Comparison of ENCODE assay signal across 8 cellular contexts in the genomic region with DNA sequence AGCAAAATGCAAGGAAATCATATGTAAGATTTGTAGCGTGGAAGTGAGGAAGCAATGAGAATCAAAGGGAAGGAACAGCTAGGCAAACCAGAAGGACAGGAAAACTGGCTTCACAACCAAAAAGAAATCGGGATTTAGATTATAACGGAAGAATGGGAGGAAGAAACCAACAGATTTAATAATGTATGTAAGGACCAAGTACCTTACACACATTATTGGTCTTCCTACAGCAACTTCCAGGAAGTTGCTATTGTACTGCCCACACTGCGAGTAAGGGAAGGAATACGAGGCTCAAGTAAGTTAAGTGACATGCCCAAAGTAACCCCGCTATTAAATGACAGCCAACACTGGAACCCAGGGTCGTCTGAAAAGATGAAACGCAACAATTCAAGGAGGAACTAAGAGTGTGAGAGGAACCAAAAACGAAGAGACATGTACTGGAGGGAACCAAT. TPM values are rescaled to one million over a fixed set of nuclear protein-coding genes. Genes with fewer than 3 reads are reported as not detected.
A peak's percentile ranks its signal among the peaks of the same experiment; 100 is the strongest.
DNase-seq lines count a peak whose midpoint lies in the region; ATAC-seq and TF ChIP-seq lines count a peak whose summit lies in the region.

No MANE protein-coding gene starts in this region.

- H3K27ac ChIP-seq in ACC112 (ENCODE audit: low read depth, low read length) (peak overlapping the region; percentile 95), HCT116 (ENCODE audit: low read depth, low read length) (peak overlapping the region; percentile 99), mesodermal cell (ENCODE audit: low read depth, low read length, severe bottlenecking) (peak overlapping the region; percentile 97)

- DNase-seq in HCT116 (ENCODE audit: low read depth, low spot score) = no peak
- no peak for DNase-seq in astrocyte of the spinal cord (ENCODE audit: low read depth, low spot score)
- no peak for DNase-seq in NCI-H510A (lab: John Stamatoyannopoulos, UW)
- DNase-seq in globus pallidus (ENCODE audit: low spot score) = no peak
- DNase-seq in activated effector memory CD4-positive, alpha-beta T cell treated with anti-CD3 and anti-CD28 coated beads, Interleukin-2, amount 50 U/mL, for 16 hours = no peak
- DNase-seq in stimulated activated naive CD4-positive, alpha-beta T cell treated with Interleukin-2 at 50 U/mL for 16 hours (lab: John Stamatoyannopoulos, UW) = no peak

- H2AFZ ChIP-seq in ACC112 (ENCODE audit: low read length, unreplicated experiment) (peak overlapping the region; percentile 38), HCT116 (ENCODE audit: low read depth, low read length, poor library complexity, severe bottlenecking) (no peak overlapping the region)

- peak overlapping the region; percentile 96 for H3K4me2 ChIP-seq in HCT116 (ENCODE audit: low read length)

- BruUV-seq in HCT116 (replicated peaks; lab: Mats Ljungman, UMichigan) = no TSS peak

- H3K79me2 ChIP-seq in ACC112 (ENCODE audit: control insufficient read depth, insufficient read depth, low read length, unreplicated experiment) (peaks cover 10% of the 10 kb centered on the region), HCT116 (ENCODE audit: insufficient read depth, low read length) (peaks cover 21% of the 10 kb centered on the region)

- TF ChIP-seq POLR2A in HCT116 (IDR thresholded peaks at IDR 0.05; ENCODE audit: borderline replicate concordance, extremely low read depth, insufficient read depth, insufficient read length) = no peak

- TF ChIP-seq RAD21 in HCT116 (IDR thresholded peaks at IDR 0.05; ENCODE audit: low read depth) = no peak

- 23 to 39% methylated on average over 6 to 7 of the region's 9 CpGs for WGBS in mesodermal cell (ENCODE audit: insufficient coverage in 2 of 2), 2 experiments

- H3K27me3 ChIP-seq in ACC112 (ENCODE audit: insufficient read depth, low read length) = no peaks in the 10 kb centered on the region
- H3K27me3 ChIP-seq in HCT116 (ENCODE audit: insufficient read depth, low read length) = no peaks in the 10 kb centered on the region

- no peak for ATAC-seq in HCT116

- H3K4me3 ChIP-seq in ACC112 (ENCODE audit: low read depth, low read length) (peak overlapping the region; percentile 98), HCT116 (replicated peaks in 1 of 2; ENCODE audit: low read depth in 1 of 2, low read length in 2 of 2) (peak overlapping the region; percentile 84 to 99), astrocyte of the spinal cord (ENCODE audit: low read depth, low read length) (peak overlapping the region; percentile 79), mesodermal cell (ENCODE audit: extremely low read depth, insufficient read depth, low read length, poor library complexity, severe bottlenecking) (peak overlapping the region; percentile 62)

- RAD21 ChIA-PET in HCT116 (lab: Charles Lee; ENCODE audit: low non-redundant PET in 1 of 2, low total read pairs in 2 of 2, uncharacterized antibody in 2 of 2, unreplicated experiment in 2 of 2) = no interaction called here

- POLR2A ChIA-PET in HCT116 (lab: Charles Lee) = interaction anchor here (1.0 to 1.6 kb wide), 4 partner anchors 29 to 125 kb away, joined by 3 to 4 read pairs (median 3); a partner anchor contains a TSS

- H3K9ac ChIP-seq in HCT116 (ENCODE audit: low read length) = peak overlapping the region; percentile 93

- intact Hi-C loops in HCT116 (cut with micrococcal nuclease) = loop anchor here (1.0 kb wide), 1 partner anchor 242 kb away; a partner anchor contains a TSS

- in situ Hi-C loops in astrocyte of the spinal cord (cut with HindIII; ENCODE audit: low sequenced_read_pairs) = no loop called here

- H3K36me3 ChIP-seq in ACC112 (ENCODE audit: insufficient read depth, low read length) (no peaks in the 10 kb centered on the region), HCT116 (ENCODE audit: control insufficient read depth in 1 of 2, insufficient read depth in 2 of 2, low read length in 2 of 2) (peaks cover 13 to 17% of the 10 kb centered on the region in 2 experiments; a peak in 3 of 4 replicates), mesodermal cell (ENCODE audit: control insufficient read depth, insufficient read depth, low read length) (peaks cover 36% of the 10 kb centered on the region)

- no peaks in the 10 kb centered on the region for H3K9me2 ChIP-seq in HCT116 (ENCODE audit: insufficient read depth)

- H3K9me3 ChIP-seq in HCT116 (ENCODE audit: control insufficient read depth in 1 of 2, insufficient read depth in 1 of 2, low read depth in 1 of 2, low read length in 2 of 2) = no peaks in the 10 kb centered on the region
- no peaks in the 10 kb centered on the region for H3K9me3 ChIP-seq in mesodermal cell (ENCODE audit: control insufficient read depth, low read length)

- H3K4me1 ChIP-seq in ACC112 (ENCODE audit: control insufficient read depth, insufficient read depth, low read length, unreplicated experiment) (peaks cover 6% of the 10 kb centered on the region), HCT116 (ENCODE audit: control insufficient read depth in 1 of 2, insufficient read depth in 2 of 2, low read length in 2 of 2) (peaks cover 6 to 13% of the 10 kb centered on the region in 2 experiments), mesodermal cell (ENCODE audit: control insufficient read depth, insufficient read depth, low read length, poor library complexity, severe bottlenecking) (peaks cover 5% of the 10 kb centered on the region)

- CTCF ChIA-PET in HCT116 (lab: Charles Lee) = interaction anchor here (1.1 kb wide), 1 partner anchor 10 kb away, joined by 6 read pairs; no protein-coding TSS in a partner anchor

- no peaks in the 10 kb centered on the region for H4K20me1 ChIP-seq in HCT116 (ENCODE audit: insufficient read depth)

- TF ChIP-seq CTCF in HCT116 (IDR thresholded peaks at IDR 0.05 in 2 of 3, conservative IDR thresholded peaks at IDR 0.05 in 1 of 3; ENCODE audit: borderline replicate concordance in 1 of 3, insufficient read depth in 1 of 3, low read depth in 2 of 3, low read length in 2 of 3) (no peak), astrocyte of the spinal cord (IDR thresholded peaks at IDR 0.05; ENCODE audit: low read depth, low read length) (no peak)

TF ChIP-seq in HCT116, 20 proteins besides CTCF, POLR2A, EP300 and RAD21 (continues in another document):
- TF ChIP-seq, protein P1, sequence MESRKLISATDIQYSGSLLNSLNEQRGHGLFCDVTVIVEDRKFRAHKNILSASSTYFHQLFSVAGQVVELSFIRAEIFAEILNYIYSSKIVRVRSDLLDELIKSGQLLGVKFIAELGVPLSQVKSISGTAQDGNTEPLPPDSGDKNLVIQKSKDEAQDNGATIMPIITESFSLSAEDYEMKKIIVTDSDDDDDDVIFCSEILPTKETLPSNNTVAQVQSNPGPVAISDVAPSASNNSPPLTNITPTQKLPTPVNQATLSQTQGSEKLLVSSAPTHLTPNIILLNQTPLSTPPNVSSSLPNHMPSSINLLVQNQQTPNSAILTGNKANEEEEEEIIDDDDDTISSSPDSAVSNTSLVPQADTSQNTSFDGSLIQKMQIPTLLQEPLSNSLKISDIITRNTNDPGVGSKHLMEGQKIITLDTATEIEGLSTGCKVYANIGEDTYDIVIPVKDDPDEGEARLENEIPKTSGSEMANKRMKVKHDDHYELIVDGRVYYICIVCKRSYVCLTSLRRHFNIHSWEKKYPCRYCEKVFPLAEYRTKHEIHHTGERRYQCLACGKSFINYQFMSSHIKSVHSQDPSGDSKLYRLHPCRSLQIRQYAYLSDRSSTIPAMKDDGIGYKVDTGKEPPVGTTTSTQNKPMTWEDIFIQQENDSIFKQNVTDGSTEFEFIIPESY (IDR thresholded peaks at IDR 0.05; ENCODE audit: extremely low read depth, insufficient replicate concordance, low read length) = no peak
- TF ChIP-seq, protein P2, sequence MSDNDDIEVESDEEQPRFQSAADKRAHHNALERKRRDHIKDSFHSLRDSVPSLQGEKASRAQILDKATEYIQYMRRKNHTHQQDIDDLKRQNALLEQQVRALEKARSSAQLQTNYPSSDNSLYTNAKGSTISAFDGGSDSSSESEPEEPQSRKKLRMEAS (IDR thresholded peaks at IDR 0.05) = no peak
- TF ChIP-seq POLR2AphosphoS5 (IDR thresholded peaks at IDR 0.05; ENCODE audit: low read depth, low read length) = no peak
- TF ChIP-seq, protein P3, sequence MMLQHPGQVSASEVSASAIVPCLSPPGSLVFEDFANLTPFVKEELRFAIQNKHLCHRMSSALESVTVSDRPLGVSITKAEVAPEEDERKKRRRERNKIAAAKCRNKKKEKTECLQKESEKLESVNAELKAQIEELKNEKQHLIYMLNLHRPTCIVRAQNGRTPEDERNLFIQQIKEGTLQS (IDR thresholded peaks at IDR 0.05) = no peak
- TF ChIP-seq EZH2 (IDR thresholded peaks at IDR 0.05) = no peak
- TF ChIP-seq ZNF274 (IDR thresholded peaks at IDR 0.05; ENCODE audit: low read depth, low read length) = no peak
- peak; percentile 51; the same call in 1 of the 2 replicates for TF ChIP-seq SP1 (IDR thresholded peaks at IDR 0.05; ENCODE audit: low read depth)

RNA-seq across cellular contexts. Expression of a gene that starts 0.5 kb away (rescaled TPM):
- total RNA-seq in HCT116 (2021; ENCODE audit: unreplicated experiment) = 87.0 TPM
- polyA plus RNA-seq in HCT116 (2012) = 104 and 117 TPM in 2 replicates
- polyA plus RNA-seq in mesodermal cell (2013, experiment 1 of 2) = 68.8 TPM
- 64.2 TPM for polyA plus RNA-seq in mesodermal cell (2013, experiment 2 of 2)

RNA-seq across cellular contexts. Expression of a gene that starts 25.9 kb away (rescaled TPM):
- 19.9 TPM for total RNA-seq in HCT116 (2021; ENCODE audit: unreplicated experiment)
- polyA plus RNA-seq in HCT116 (2012) = 7.2 and 7.6 TPM in 2 replicates
- polyA plus RNA-seq in mesodermal cell (2013, experiment 1 of 2) = 6.3 TPM
- 4.8 TPM for polyA plus RNA-seq in mesodermal cell (2013, experiment 2 of 2)

RNA-seq across cellular contexts. Expression of a gene that starts 48.0 kb away (rescaled TPM):
- 306 TPM for total RNA-seq in HCT116 (2021; ENCODE audit: unreplicated experiment)
- 481 and 557 TPM in 2 replicates for polyA plus RNA-seq in HCT116 (2012)
- polyA plus RNA-seq in mesodermal cell (2013, experiment 1 of 2) = 196 TPM
- polyA plus RNA-seq in mesodermal cell (2013, experiment 2 of 2) = 182 TPM
